In genomic region chr12:51324953-51325352, GRCh38 we compare ENCODE assay signal across 19 cellular contexts. TPM values are rescaled to one million over a fixed set of nuclear protein-coding genes. Genes with fewer than 3 reads are reported as not detected.
A peak's percentile ranks its signal among the peaks of the same experiment; 100 is the strongest.
DNase-seq lines count a peak whose midpoint lies in the region; ATAC-seq and TF ChIP-seq lines count a peak whose summit lies in the region.
"Had no signal": no experiment of that assay in that cellular context is flagged by ENCODE, and none has a peak within 500 bp of the region (broad histone marks: within the 10 kb centered on the region; RNA-seq: fewer than 3 reads in every experiment).

No MANE protein-coding gene starts in this region.

- peak overlapping the region; percentile 53 for H3K4me3 Mint-ChIP-seq in T-helper 1 cell treated with Interleukin-12 subunit alpha and Interleukin-12 subunit beta and Interleukin-4 antibody, amounts not matched to agents 30 μg/mL and 1 μg/mL, for 36 hours
- H3K4me3 Mint-ChIP-seq in activated naive CD8-positive, alpha-beta T cell treated with anti-CD3 and anti-CD28 coated beads, Interleukin-2, amount 10 ng/mL, durations not matched to agents 7 days and 5 days: peak overlapping the region; percentile 65
- no peak overlapping the region for H3K4me3 Mint-ChIP-seq in neural crest cell
- H3K4me3 Mint-ChIP-seq: mesothelial cell of epicardium had no signal

- H3K9me3 Mint-ChIP-seq in T-helper 1 cell treated with Interleukin-12 subunit alpha and Interleukin-12 subunit beta and Interleukin-4 antibody, amounts not matched to agents 30 μg/mL and 1 μg/mL, for 36 hours: no peaks in the 10 kb centered on the region
- H3K9me3 Mint-ChIP-seq in activated naive CD8-positive, alpha-beta T cell treated with anti-CD3 and anti-CD28 coated beads, Interleukin-2, amount 10 ng/mL, durations not matched to agents 7 days and 5 days: no peaks in the 10 kb centered on the region
- no peaks in the 10 kb centered on the region for H3K9me3 Mint-ChIP-seq in neural crest cell
- H3K9me3 Mint-ChIP-seq: mesothelial cell of epicardium had no signal

- H3K27ac ChIP-seq in HL-60 (replicated peaks): peak overlapping the region; percentile 97
- H3K27ac ChIP-seq: epithelial cell of prostate, parathyroid adenoma had no signal

- no peak for ATAC-seq in activated naive CD8-positive, alpha-beta T cell treated with anti-CD3 and anti-CD28 coated beads, Interleukin-2, amount 10 ng/mL, durations not matched to agents 7 days and 5 days (ENCODE audit: low read depth)
- ATAC-seq in HG03097 (IDR thresholded peaks at IDR 0.05; ENCODE audit: low FRiP score, unreplicated experiment) (no peak), HG02642 (IDR thresholded peaks at IDR 0.05; ENCODE audit: poor library complexity, unreplicated experiment) (no peak)
- ATAC-seq: A549, K562 had no signal

- no peaks in the 10 kb centered on the region for H3K27me3 Mint-ChIP-seq in T-helper 1 cell treated with Interleukin-12 subunit alpha and Interleukin-12 subunit beta and Interleukin-4 antibody, amounts not matched to agents 30 μg/mL and 1 μg/mL, for 36 hours (ENCODE audit: low read depth)
- no peaks in the 10 kb centered on the region for H3K27me3 Mint-ChIP-seq in activated naive CD8-positive, alpha-beta T cell treated with anti-CD3 and anti-CD28 coated beads, Interleukin-2, amount 10 ng/mL, durations not matched to agents 7 days and 5 days
- H3K27me3 Mint-ChIP-seq in neural crest cell (ENCODE audit: low read depth): no peaks in the 10 kb centered on the region

- DNase-seq in T-helper 1 cell (no peak), HL-60 (ENCODE audit: low read depth in 1 of 2, low spot score in 1 of 2) (peak in 1 of 2 experiments; percentile 42), neural crest cell (ENCODE audit: low read depth, low spot score) (no peak), C1 segment of cervical spinal cord (lab: John Stamatoyannopoulos, UW) (no peak)
- DNase-seq in activated naive CD8-positive, alpha-beta T cell treated with anti-CD3 and anti-CD28 coated beads, Interleukin-2, amount 10 ng/mL, durations not matched to agents 7 days and 5 days: no peak
- DNase-seq: amygdala, head of caudate nucleus, kidney, NCI-H1417 treated with DMSO at 0.1 percent for 48 hours, NCI-H446, SHP77 treated with DMSO at 0.1 percent for 48 hours had no signal

- peak overlapping the region; percentile 84 for H3K27ac Mint-ChIP-seq in T-helper 1 cell treated with Interleukin-12 subunit alpha and Interleukin-12 subunit beta and Interleukin-4 antibody, amounts not matched to agents 30 μg/mL and 1 μg/mL, for 36 hours
- peak overlapping the region; percentile 78 for H3K27ac Mint-ChIP-seq in activated naive CD8-positive, alpha-beta T cell treated with anti-CD3 and anti-CD28 coated beads, Interleukin-2, amount 10 ng/mL, durations not matched to agents 7 days and 5 days
- peak overlapping the region; percentile 24 for H3K27ac Mint-ChIP-seq in neural crest cell (ENCODE audit: unreplicated experiment)
- H3K27ac Mint-ChIP-seq: mesothelial cell of epicardium had no signal

- H3K36me3 Mint-ChIP-seq in T-helper 1 cell treated with Interleukin-12 subunit alpha and Interleukin-12 subunit beta and Interleukin-4 antibody, amounts not matched to agents 30 μg/mL and 1 μg/mL, for 36 hours (ENCODE audit: low read depth): peaks cover 25% of the 10 kb centered on the region
- H3K36me3 Mint-ChIP-seq in activated naive CD8-positive, alpha-beta T cell treated with anti-CD3 and anti-CD28 coated beads, Interleukin-2, amount 10 ng/mL, durations not matched to agents 7 days and 5 days: peaks cover 32% of the 10 kb centered on the region
- H3K36me3 Mint-ChIP-seq in neural crest cell (ENCODE audit: low read depth): no peaks in the 10 kb centered on the region
- H3K36me3 Mint-ChIP-seq: mesothelial cell of epicardium had no signal

- H3K27me3 ChIP-seq in HL-60 (ENCODE audit: insufficient read depth, poor library complexity, severe bottlenecking): no peaks in the 10 kb centered on the region

- POLR2A ChIA-PET in activated naive CD8-positive, alpha-beta T cell treated with anti-CD3 and anti-CD28 coated beads, Interleukin-2, amount 10 ng/mL, durations not matched to agents 7 days and 5 days (lab: Charles Lee): interaction anchor here (2.4 kb wide), 1 partner anchor 86 kb away, joined by 13 read pairs; the partner anchor contains the start of gene DAZAP2

- no peak overlapping the region for H3K4me3 ChIP-seq in HL-60 (replicated peaks; ENCODE audit: insufficient read depth, low read length)
- H3K4me3 ChIP-seq: A549, K562 had no signal

- peaks cover 69% of the 10 kb centered on the region for H3K4me1 Mint-ChIP-seq in T-helper 1 cell treated with Interleukin-12 subunit alpha and Interleukin-12 subunit beta and Interleukin-4 antibody, amounts not matched to agents 30 μg/mL and 1 μg/mL, for 36 hours (ENCODE audit: low read depth)
- peaks cover 55% of the 10 kb centered on the region for H3K4me1 Mint-ChIP-seq in activated naive CD8-positive, alpha-beta T cell treated with anti-CD3 and anti-CD28 coated beads, Interleukin-2, amount 10 ng/mL, durations not matched to agents 7 days and 5 days
- peaks cover 23% of the 10 kb centered on the region for H3K4me1 Mint-ChIP-seq in neural crest cell

- TF ChIP-seq CTCF in HL-60 (IDR thresholded peaks at IDR 0.05; ENCODE audit: insufficient read depth, low read length) (no peak), neural crest cell (conservative IDR thresholded peaks at IDR 0.05) (no peak)

RNA-seq across cellular contexts. Expression of gene BIN2, which starts 1.0 kb away (rescaled TPM):
- total RNA-seq in activated naive CD8-positive, alpha-beta T cell treated with anti-CD3 and anti-CD28 coated beads, Interleukin-2, amount 10 ng/mL, durations not matched to agents 7 days and 5 days: 100 to 1,000 TPM; 161 to 164 TPM
- not detected in 2 replicates for total RNA-seq in neural crest cell

RNA-seq across cellular contexts. Expression of gene CELA1, which starts 21.5 kb away (rescaled TPM):
- not detected for total RNA-seq in activated naive CD8-positive, alpha-beta T cell treated with anti-CD3 and anti-CD28 coated beads, Interleukin-2, amount 10 ng/mL, durations not matched to agents 7 days and 5 days
- not detected in 2 replicates for total RNA-seq in neural crest cell
- total RNA-seq: kidney, mesothelial cell of epicardium had no signal

RNA-seq across cellular contexts. Expression of gene SMAGP, which starts 54.7 kb away (rescaled TPM):
- 1 to 10 TPM; 4.1 to 5.6 TPM for total RNA-seq in activated naive CD8-positive, alpha-beta T cell treated with anti-CD3 and anti-CD28 coated beads, Interleukin-2, amount 10 ng/mL, durations not matched to agents 7 days and 5 days
- total RNA-seq in neural crest cell: 0.82 and 1.6 TPM in 2 replicates

Comparison
In these comparisons a context has a peak if more than half of its experiments do, and no peak if none do; other contexts are left out.
1. H3K27ac Mint-ChIP-seq: peak in every context shown above with its lines; median percentile 84 in T-helper 1 cell treated with Interleukin-12 subunit alpha and Interleukin-12 subunit beta and Interleukin-4 antibody, amounts not matched to agents 30 μg/mL and 1 μg/mL, for 36 hours; 78 in activated naive CD8-positive, alpha-beta T cell treated with anti-CD3 and anti-CD28 coated beads, Interleukin-2, amount 10 ng/mL, durations not matched to agents 7 days and 5 days; 24 in neural crest cell.
2. RNA of gene BIN2, which starts 1.0 kb away (total RNA-seq): 161 to 164 TPM in activated naive CD8-positive, alpha-beta T cell treated with anti-CD3 and anti-CD28 coated beads, Interleukin-2, amount 10 ng/mL, durations not matched to agents 7 days and 5 days; not detected in neural crest cell; every median in the first group is over 100 times any median in the second.